23 cellular contexts compared by ENCODE assay signal in genomic region chr2:48189552-48190228, GRCh38.
DNase-seq lines count a peak whose midpoint lies in the region; ATAC-seq, FAIRE-seq and TF ChIP-seq lines count a peak whose summit lies in the region.
"Had no signal": no experiment of that assay in that cellular context is flagged by ENCODE, and none has a peak within 500 bp of the region (broad histone marks: within the 10 kb centered on the region; RNA-seq: fewer than 3 reads in every experiment).

No MANE protein-coding gene starts in this region.

- H2AFZ ChIP-seq in Loucy (ENCODE audit: low read length), result peak overlapping the region; percentile 19; the same call in 1 of the 2 replicates

- peak overlapping the region; percentile 15 for H3K27ac Mint-ChIP-seq in activated B cell treated with CpG ODN at 0.5 μM for 24 hours
- H3K27ac Mint-ChIP-seq: activated CD8-positive, alpha-beta T cell treated with anti-CD3 and anti-CD28 coated beads, Interleukin-2, amount 10 ng/mL, durations not matched to agents 7 days and 5 days; CD8-positive, alpha-beta T cell; natural killer cell treated with Interleukin-12 subunit alpha and Interleukin-12 subunit beta and Interleukin-15 and Interleukin-18, amount 100 ng/mL, for 72 hours had no signal

- TF ChIP-seq CTCF in Loucy (conservative IDR thresholded peaks at IDR 0.05; ENCODE audit: low read length), result no peak
- no peak for TF ChIP-seq CTCF in activated B cell treated with CpG ODN at 0.5 μM for 24 hours (IDR thresholded peaks at IDR 0.05)
- no peak for TF ChIP-seq CTCF in lung (IDR thresholded peaks at IDR 0.05; ENCODE audit: control extremely low read depth, extremely low read depth)

- H3K9me3 Mint-ChIP-seq in activated B cell treated with CpG ODN at 0.5 μM for 24 hours, result no peaks in the 10 kb centered on the region
- H3K9me3 Mint-ChIP-seq: CD8-positive, alpha-beta T cell; natural killer cell treated with Interleukin-12 subunit alpha and Interleukin-12 subunit beta and Interleukin-15 and Interleukin-18, amount 100 ng/mL, for 72 hours had no signal

- H3K4me1 Mint-ChIP-seq in activated B cell treated with CpG ODN at 0.5 μM for 24 hours, result peaks cover 9% of the 10 kb centered on the region

- no peaks in the 10 kb centered on the region for H3F3A ChIP-seq in Loucy (ENCODE audit: low read depth)

- 81 to 82% methylated on average over 4 of the region's 4 CpGs for WGBS in lung, 2 donors

- H3K4me3 Mint-ChIP-seq in activated B cell treated with CpG ODN at 0.5 μM for 24 hours, result no peak overlapping the region
- H3K4me3 Mint-ChIP-seq: activated CD8-positive, alpha-beta T cell treated with anti-CD3 and anti-CD28 coated beads, Interleukin-2, amount 10 ng/mL, durations not matched to agents 7 days and 5 days; CD8-positive, alpha-beta T cell; natural killer cell treated with Interleukin-12 subunit alpha and Interleukin-12 subunit beta and Interleukin-15 and Interleukin-18, amount 100 ng/mL, for 72 hours had no signal

- no peaks in the 10 kb centered on the region for H3K27me3 ChIP-seq in Loucy (ENCODE audit: insufficient read depth, low read length, poor library complexity, severe bottlenecking)
- no peaks in the 10 kb centered on the region for H3K27me3 ChIP-seq in lung (ENCODE audit: control insufficient read depth, insufficient read depth)
- no peaks in the 10 kb centered on the region for H3K27me3 ChIP-seq in HAP-1 (ENCODE audit: low read depth)
- H3K27me3 ChIP-seq: body of pancreas had no signal

- in situ Hi-C loops in HAP-1 (cut with MboI; ENCODE audit: low sequenced_read_pairs), result no loop called here

- intact Hi-C loops in activated B cell treated with CpG ODN at 0.5 μM for 24 hours (cut with micrococcal nuclease), result no loop called here

- no peak overlapping the region for H3K4me2 ChIP-seq in Loucy (ENCODE audit: low read depth, low read length, poor library complexity, severe bottlenecking)

- no peak overlapping the region for H3K27ac ChIP-seq in lung (ENCODE audit: low read depth in 1 of 2, low read length in 1 of 2)
- H3K27ac ChIP-seq: body of pancreas had no signal

- H3K36me3 ChIP-seq in Loucy (ENCODE audit: insufficient read depth, low read length) (no peaks in the 10 kb centered on the region), lung (ENCODE audit: control insufficient read depth in 2 of 2, insufficient read depth in 2 of 2, low read length in 2 of 2) (no peaks in the 10 kb centered on the region), HAP-1 (replicated peaks) (no peaks in the 10 kb centered on the region)

- FAIRE-seq in GM18507 (lab: Jason Lieb, UNC), result peak; percentile 60

- H3K9me2 ChIP-seq in Loucy (replicated peaks; ENCODE audit: low read depth, low read length), result no peaks in the 10 kb centered on the region

- ATAC-seq in activated B cell treated with CpG ODN at 0.5 μM for 24 hours (ENCODE audit: low read depth) (no peak), lung (ENCODE audit: insufficient read depth, low FRiP score) (no peak)
- ATAC-seq: activated CD8-positive, alpha-beta T cell treated with anti-CD3 and anti-CD28 coated beads, Interleukin-2, amount 10 ng/mL, durations not matched to agents 7 days and 5 days; body of pancreas; CD8-positive, alpha-beta T cell had no signal

- DNase-seq in GM18507 (ENCODE audit: extremely low spot score, insufficient read length, low read depth) (no peak), activated B cell treated with CpG ODN at 0.5 μM for 24 hours (no peak), lung (ENCODE audit: low spot score) (peak; percentile 40), ecto neural progenitor cell (ENCODE audit: low spot score) (no peak), HAP-1 (ENCODE audit: low spot score in 2 of 2) (no peak)
- DNase-seq in stimulated activated CD4-positive, alpha-beta T cell treated with anti-CD3 and anti-CD28 coated beads, Interleukin-4, amount 100 ng/mL, for 24 hours, result no peak
- DNase-seq: activated CD4-positive, alpha-beta T cell treated with anti-CD3 and anti-CD28 coated beads for 1 hour; activated CD8-positive, alpha-beta T cell treated with anti-CD3 and anti-CD28 coated beads, Interleukin-2, amount 10 ng/mL, durations not matched to agents 7 days and 5 days; activated gamma-delta T cell; CD8-positive, alpha-beta T cell; effector CD4-positive, alpha-beta T cell; head of caudate nucleus; KBM-7; NCI-H1092 treated with DMSO at 0.1 percent for 48 hours; NCI-H2029; NCI-H226; NCI-H748 treated with DMSO at 0.1 percent for 48 hours; SHP77; stimulated activated CD4-positive, alpha-beta T cell treated with anti-CD3 and anti-CD28 coated beads, Interleukin-4, amount 100 ng/mL, for 1 hour; stimulated activated naive CD4-positive, alpha-beta T cell treated with Interleukin-2 at 50 U/mL for 16 hours had no signal

- H3K27me3 Mint-ChIP-seq in activated B cell treated with CpG ODN at 0.5 μM for 24 hours, result no peaks in the 10 kb centered on the region
- H3K27me3 Mint-ChIP-seq: natural killer cell treated with Interleukin-12 subunit alpha and Interleukin-12 subunit beta and Interleukin-15 and Interleukin-18, amount 100 ng/mL, for 72 hours had no signal

- no peaks in the 10 kb centered on the region for H3K4me1 ChIP-seq in Loucy (ENCODE audit: insufficient read depth, low read length, poor library complexity, severe bottlenecking)
- peaks cover 0 to 1% of the 10 kb centered on the region in 2 donors for H3K4me1 ChIP-seq in lung (ENCODE audit: control insufficient read depth in 2 of 2, insufficient read depth in 2 of 2, low read length in 2 of 2)
- peaks cover 5% of the 10 kb centered on the region for H3K4me1 ChIP-seq in HAP-1
- H3K4me1 ChIP-seq: body of pancreas had no signal

- H3K79me2 ChIP-seq in Loucy (ENCODE audit: insufficient read depth, low read length), result no peaks in the 10 kb centered on the region

- H3K4me3 ChIP-seq in Loucy (ENCODE audit: low read length, poor library complexity, severe bottlenecking) (no peak overlapping the region), lung (no peak overlapping the region), HAP-1 (no peak overlapping the region)
- H3K4me3 ChIP-seq: body of pancreas had no signal

- H3K36me3 Mint-ChIP-seq in activated B cell treated with CpG ODN at 0.5 μM for 24 hours (ENCODE audit: low read depth), result no peaks in the 10 kb centered on the region
- H3K36me3 Mint-ChIP-seq: CD8-positive, alpha-beta T cell; natural killer cell treated with Interleukin-12 subunit alpha and Interleukin-12 subunit beta and Interleukin-15 and Interleukin-18, amount 100 ng/mL, for 72 hours had no signal

- no peaks in the 10 kb centered on the region for H4K20me1 ChIP-seq in Loucy (ENCODE audit: insufficient read depth, low read length, poor library complexity, severe bottlenecking)

- POLR2A ChIA-PET in activated B cell treated with CpG ODN at 0.5 μM for 24 hours (lab: Charles Lee), result no interaction called here

- no peaks in the 10 kb centered on the region for H3K9me3 ChIP-seq in Loucy (ENCODE audit: insufficient read depth, low read depth, low read length)
- H3K9me3 ChIP-seq in lung (ENCODE audit: control insufficient read depth in 2 of 2, insufficient read depth in 1 of 2, low read length in 1 of 2), result no peaks in the 10 kb centered on the region
- H3K9me3 ChIP-seq in HAP-1, result no peaks in the 10 kb centered on the region
- H3K9me3 ChIP-seq: body of pancreas had no signal

- no peak overlapping the region for H3K9ac ChIP-seq in Loucy (ENCODE audit: low read depth, low read length, poor library complexity, severe bottlenecking)

- CTCF ChIA-PET in activated B cell treated with CpG ODN at 0.5 μM for 24 hours (lab: Charles Lee), result no interaction called here
